ENCODE assay signal across 26 cellular contexts in genomic region chr7:136877990-136878389, GRCh38. TPM values are rescaled to one million over a fixed set of nuclear protein-coding genes. Genes with fewer than 3 reads are reported as not detected.
"Had no signal": no experiment of that assay in that cellular context is flagged by ENCODE, and none has a peak within 500 bp of the region (broad histone marks: within the 10 kb centered on the region; RNA-seq: fewer than 3 reads in every experiment).

No MANE protein-coding gene starts in this region.

- H3K27ac Mint-ChIP-seq: activated CD4-positive, alpha-beta T cell treated with anti-CD3 and anti-CD28 coated beads for 36 hours; activated CD8-positive, alpha-beta memory T cell treated with anti-CD3 and anti-CD28 coated beads, Interleukin-2, amount 10 ng/mL, durations not matched to agents 7 days and 5 days; activated CD8-positive, alpha-beta T cell treated with anti-CD3 and anti-CD28 coated beads, Interleukin-2, amount 10 ng/mL, durations not matched to agents 7 days and 5 days; activated naive CD4-positive, alpha-beta T cell treated with anti-CD3 and anti-CD28 coated beads, Interleukin-2, amount 50 U/mL, for 24 hours; activated naive CD8-positive, alpha-beta T cell treated with anti-CD3 and anti-CD28 coated beads, Interleukin-2, amount 50 U/mL, for 24 hours; activated T-helper 2 cell treated with anti-CD3 and anti-CD28 coated beads, Interferon-gamma antibody, Interleukin-2, Interleukin-4, amounts not matched to agents 10 μg/mL and 5 μg/mL and 100 μg/mL, durations not matched to agents 14 hours and 24 hours and 36 hours; naive thymus-derived CD8-positive, alpha-beta T cell had no signal

- DNase-seq: activated CD4-positive, alpha-beta T cell treated with anti-CD3 and anti-CD28 coated beads for 36 hours; activated CD4-positive, CD25-positive, alpha-beta regulatory T cell; activated CD8-positive, alpha-beta memory T cell treated with anti-CD3 and anti-CD28 coated beads, Interleukin-2, amount 10 ng/mL, durations not matched to agents 7 days and 5 days; activated CD8-positive, alpha-beta T cell treated with anti-CD3 and anti-CD28 coated beads, Interleukin-2, amount 10 ng/mL, durations not matched to agents 7 days and 5 days; activated naive CD8-positive, alpha-beta T cell treated with anti-CD3 and anti-CD28 coated beads, Interleukin-2, amount 50 U/mL, for 24 hours; activated T-cell treated with anti-CD3 and anti-CD28 coated beads, Interleukin-2, amount 50 U/mL, for 48 hours; cerebellar nuclear complex; colonic mucosa; effector memory CD4-positive, alpha-beta T cell; gastrocnemius medialis; hypothalamus; kidney glomerular epithelial cell; left lung; naive thymus-derived CD8-positive, alpha-beta T cell; nucleus accumbens; psoas muscle; spleen; stimulated activated naive CD4-positive, alpha-beta T cell had no signal

- H3K36me3 Mint-ChIP-seq: activated CD8-positive, alpha-beta memory T cell treated with anti-CD3 and anti-CD28 coated beads, Interleukin-2, amount 10 ng/mL, durations not matched to agents 7 days and 5 days; activated naive CD4-positive, alpha-beta T cell treated with anti-CD3 and anti-CD28 coated beads, Interleukin-2, amount 50 U/mL, for 24 hours; naive thymus-derived CD8-positive, alpha-beta T cell had no signal

- H3K4me1 ChIP-seq: colonic mucosa, gastrocnemius medialis, left lung, parathyroid adenoma, psoas muscle, spleen, tibial nerve had no signal

- H3K27ac ChIP-seq: colonic mucosa, gastrocnemius medialis, left lung, parathyroid adenoma, psoas muscle, spleen, tibial nerve had no signal

- H3K9me3 ChIP-seq: colonic mucosa, gastrocnemius medialis, left lung, psoas muscle, spleen, tibial nerve had no signal

- H3K27me3 ChIP-seq: colonic mucosa, spleen, tibial nerve had no signal

- H3K4me3 Mint-ChIP-seq: activated CD4-positive, alpha-beta T cell treated with anti-CD3 and anti-CD28 coated beads for 36 hours; activated CD8-positive, alpha-beta memory T cell treated with anti-CD3 and anti-CD28 coated beads, Interleukin-2, amount 10 ng/mL, durations not matched to agents 7 days and 5 days; activated CD8-positive, alpha-beta T cell treated with anti-CD3 and anti-CD28 coated beads, Interleukin-2, amount 10 ng/mL, durations not matched to agents 7 days and 5 days; activated naive CD4-positive, alpha-beta T cell treated with anti-CD3 and anti-CD28 coated beads, Interleukin-2, amount 50 U/mL, for 24 hours; activated naive CD8-positive, alpha-beta T cell treated with anti-CD3 and anti-CD28 coated beads, Interleukin-2, amount 50 U/mL, for 24 hours; naive thymus-derived CD8-positive, alpha-beta T cell; neural crest cell had no signal

- H3K4me1 Mint-ChIP-seq: activated CD4-positive, alpha-beta T cell treated with anti-CD3 and anti-CD28 coated beads for 36 hours; activated CD8-positive, alpha-beta memory T cell treated with anti-CD3 and anti-CD28 coated beads, Interleukin-2, amount 10 ng/mL, durations not matched to agents 7 days and 5 days; activated naive CD4-positive, alpha-beta T cell treated with anti-CD3 and anti-CD28 coated beads, Interleukin-2, amount 50 U/mL, for 24 hours; activated naive CD8-positive, alpha-beta T cell treated with anti-CD3 and anti-CD28 coated beads, Interleukin-2, amount 50 U/mL, for 24 hours; neural crest cell had no signal

- H3K4me3 ChIP-seq: colonic mucosa, gastrocnemius medialis, left lung, psoas muscle, spleen, tibial nerve had no signal

- H3K9me3 Mint-ChIP-seq: activated naive CD4-positive, alpha-beta T cell treated with anti-CD3 and anti-CD28 coated beads, Interleukin-2, amount 50 U/mL, for 24 hours; activated T-helper 2 cell treated with anti-CD3 and anti-CD28 coated beads, Interferon-gamma antibody, Interleukin-2, Interleukin-4, amounts not matched to agents 10 μg/mL and 5 μg/mL and 100 μg/mL, durations not matched to agents 14 hours and 24 hours and 36 hours; neural crest cell had no signal

- H3K9ac ChIP-seq: parathyroid adenoma had no signal

- ATAC-seq: activated CD4-positive, alpha-beta T cell treated with anti-CD3 and anti-CD28 coated beads for 36 hours; activated CD8-positive, alpha-beta memory T cell treated with anti-CD3 and anti-CD28 coated beads, Interleukin-2, amount 10 ng/mL, durations not matched to agents 7 days and 5 days; activated CD8-positive, alpha-beta T cell treated with anti-CD3 and anti-CD28 coated beads, Interleukin-2, amount 10 ng/mL, durations not matched to agents 7 days and 5 days; activated naive CD8-positive, alpha-beta T cell treated with anti-CD3 and anti-CD28 coated beads, Interleukin-2, amount 50 U/mL, for 24 hours; gastrocnemius medialis; left lung; naive thymus-derived CD8-positive, alpha-beta T cell; psoas muscle had no signal

- H3K27me3 Mint-ChIP-seq: activated CD8-positive, alpha-beta memory T cell treated with anti-CD3 and anti-CD28 coated beads, Interleukin-2, amount 10 ng/mL, durations not matched to agents 7 days and 5 days; activated naive CD4-positive, alpha-beta T cell treated with anti-CD3 and anti-CD28 coated beads, Interleukin-2, amount 50 U/mL, for 24 hours; activated naive CD8-positive, alpha-beta T cell treated with anti-CD3 and anti-CD28 coated beads, Interleukin-2, amount 50 U/mL, for 24 hours had no signal

- H3K36me3 ChIP-seq: colonic mucosa, gastrocnemius medialis, left lung, spleen, tibial nerve had no signal

RNA-seq across cellular contexts. Expression of gene CHRM2, which starts 9.5 kb away (rescaled TPM):
- total RNA-seq: activated CD4-positive, alpha-beta T cell treated with anti-CD3 and anti-CD28 coated beads for 36 hours; activated CD8-positive, alpha-beta memory T cell treated with anti-CD3 and anti-CD28 coated beads, Interleukin-2, amount 10 ng/mL, durations not matched to agents 7 days and 5 days; activated CD8-positive, alpha-beta T cell treated with anti-CD3 and anti-CD28 coated beads, Interleukin-2, amount 10 ng/mL, durations not matched to agents 7 days and 5 days; activated T-helper 2 cell treated with anti-CD3 and anti-CD28 coated beads, Interferon-gamma antibody, Interleukin-2, Interleukin-4, amounts not matched to agents 10 μg/mL and 5 μg/mL and 100 μg/mL, durations not matched to agents 14 hours and 24 hours and 36 hours; dermis microvascular lymphatic vessel endothelial cell; gastrocnemius medialis; lung microvascular endothelial cell; naive thymus-derived CD8-positive, alpha-beta T cell; psoas muscle; T-helper 1 cell treated with Interleukin-12 subunit alpha and Interleukin-12 subunit beta and Interleukin-4 antibody, amounts not matched to agents 30 ng/mL and 1 ng/mL, for 36 hours; tibial nerve had no signal
- polyA plus RNA-seq: naive thymus-derived CD8-positive, alpha-beta T cell; psoas muscle; spleen had no signal
